Comparison of ENCODE assay signal across 1 cellular context in genomic region chr4:55996611-55997010, GRCh38.
TF ChIP-seq lines count a peak whose summit lies in the region.

No MANE protein-coding gene starts in this region.

TF ChIP-seq in GM23338, 12 proteins besides CTCF, POLR2A, EP300 and RAD21 (continued from another document):
- TF ChIP-seq JUNB (IDR thresholded peaks at IDR 0.05; ENCODE audit: unreplicated experiment) (no peak), CREB1 (CRISPR knock-in tag; IDR thresholded peaks at IDR 0.05; ENCODE audit: low read depth) (no peak), ZNF331 (CRISPR knock-in tag; IDR thresholded peaks at IDR 0.05; ENCODE audit: low read depth) (no peak), STAT1 (IDR thresholded peaks at IDR 0.05; ENCODE audit: unreplicated experiment) (no peak), ZNF114 (CRISPR knock-in tag; IDR thresholded peaks at IDR 0.05) (no peak), NANOG (IDR thresholded peaks at IDR 0.05; ENCODE audit: borderline replicate concordance) (no peak), EZH2phosphoT487 (IDR thresholded peaks at IDR 0.05; ENCODE audit: unreplicated experiment) (no peak)
- TF ChIP-seq, protein P1, sequence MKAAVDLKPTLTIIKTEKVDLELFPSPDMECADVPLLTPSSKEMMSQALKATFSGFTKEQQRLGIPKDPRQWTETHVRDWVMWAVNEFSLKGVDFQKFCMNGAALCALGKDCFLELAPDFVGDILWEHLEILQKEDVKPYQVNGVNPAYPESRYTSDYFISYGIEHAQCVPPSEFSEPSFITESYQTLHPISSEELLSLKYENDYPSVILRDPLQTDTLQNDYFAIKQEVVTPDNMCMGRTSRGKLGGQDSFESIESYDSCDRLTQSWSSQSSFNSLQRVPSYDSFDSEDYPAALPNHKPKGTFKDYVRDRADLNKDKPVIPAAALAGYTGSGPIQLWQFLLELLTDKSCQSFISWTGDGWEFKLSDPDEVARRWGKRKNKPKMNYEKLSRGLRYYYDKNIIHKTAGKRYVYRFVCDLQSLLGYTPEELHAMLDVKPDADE (IDR thresholded peaks at IDR 0.05): no peak
- TF ChIP-seq, protein P2, sequence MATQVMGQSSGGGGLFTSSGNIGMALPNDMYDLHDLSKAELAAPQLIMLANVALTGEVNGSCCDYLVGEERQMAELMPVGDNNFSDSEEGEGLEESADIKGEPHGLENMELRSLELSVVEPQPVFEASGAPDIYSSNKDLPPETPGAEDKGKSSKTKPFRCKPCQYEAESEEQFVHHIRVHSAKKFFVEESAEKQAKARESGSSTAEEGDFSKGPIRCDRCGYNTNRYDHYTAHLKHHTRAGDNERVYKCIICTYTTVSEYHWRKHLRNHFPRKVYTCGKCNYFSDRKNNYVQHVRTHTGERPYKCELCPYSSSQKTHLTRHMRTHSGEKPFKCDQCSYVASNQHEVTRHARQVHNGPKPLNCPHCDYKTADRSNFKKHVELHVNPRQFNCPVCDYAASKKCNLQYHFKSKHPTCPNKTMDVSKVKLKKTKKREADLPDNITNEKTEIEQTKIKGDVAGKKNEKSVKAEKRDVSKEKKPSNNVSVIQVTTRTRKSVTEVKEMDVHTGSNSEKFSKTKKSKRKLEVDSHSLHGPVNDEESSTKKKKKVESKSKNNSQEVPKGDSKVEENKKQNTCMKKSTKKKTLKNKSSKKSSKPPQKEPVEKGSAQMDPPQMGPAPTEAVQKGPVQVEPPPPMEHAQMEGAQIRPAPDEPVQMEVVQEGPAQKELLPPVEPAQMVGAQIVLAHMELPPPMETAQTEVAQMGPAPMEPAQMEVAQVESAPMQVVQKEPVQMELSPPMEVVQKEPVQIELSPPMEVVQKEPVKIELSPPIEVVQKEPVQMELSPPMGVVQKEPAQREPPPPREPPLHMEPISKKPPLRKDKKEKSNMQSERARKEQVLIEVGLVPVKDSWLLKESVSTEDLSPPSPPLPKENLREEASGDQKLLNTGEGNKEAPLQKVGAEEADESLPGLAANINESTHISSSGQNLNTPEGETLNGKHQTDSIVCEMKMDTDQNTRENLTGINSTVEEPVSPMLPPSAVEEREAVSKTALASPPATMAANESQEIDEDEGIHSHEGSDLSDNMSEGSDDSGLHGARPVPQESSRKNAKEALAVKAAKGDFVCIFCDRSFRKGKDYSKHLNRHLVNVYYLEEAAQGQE (IDR thresholded peaks at IDR 0.05; ENCODE audit: unreplicated experiment): no peak
